9 cellular contexts compared by ENCODE assay signal in genomic region chr1:100358210-100358609, GRCh38. TPM values are rescaled to one million over a fixed set of nuclear protein-coding genes. Genes with fewer than 3 reads are reported as not detected.
A peak's percentile ranks its signal among the peaks of the same experiment; 100 is the strongest.
DNase-seq lines count a peak whose midpoint lies in the region; ATAC-seq and TF ChIP-seq lines count a peak whose summit lies in the region.
"Had no signal": no experiment of that assay in that cellular context is flagged by ENCODE, and none has a peak within 500 bp of the region (broad histone marks: within the 10 kb centered on the region; RNA-seq: fewer than 3 reads in every experiment).

No MANE protein-coding gene starts in this region.

- H3K4me3 Mint-ChIP-seq in HFFc6 = no peak overlapping the region

- no peak overlapping the region for H3K27ac Mint-ChIP-seq in HFFc6

- H3K27me3 ChIP-seq in DOHH2 (ENCODE audit: control insufficient read depth, low read length) = no peaks in the 10 kb centered on the region; the same call in 1 of the 2 replicates

- in situ Hi-C loops in astrocyte of the cerebellum (cut with HindIII; ENCODE audit: low sequenced_read_pairs) = no loop called here

- H3K36me3 Mint-ChIP-seq in HFFc6 (ENCODE audit: low read depth) = no peaks in the 10 kb centered on the region

- TF ChIP-seq CTCF in DOHH2 (IDR thresholded peaks at IDR 0.05; ENCODE audit: low read depth, low read length, poor library complexity, severe bottlenecking) (peak; percentile 55), HFFc6 (IDR thresholded peaks at IDR 0.05) (peak; percentile 71), astrocyte of the cerebellum (IDR thresholded peaks at IDR 0.05; ENCODE audit: low read depth, low read length, missing control alignments) (peak; percentile 56)

- H3K9me3 Mint-ChIP-seq in HFFc6 = no peaks in the 10 kb centered on the region

- peaks cover 37% of the 10 kb centered on the region for H3K4me1 Mint-ChIP-seq in HFFc6 (ENCODE audit: low read depth)

- DNase-seq in HFFc6 (peak; percentile 7), astrocyte of the cerebellum (ENCODE audit: low read depth) (no peak), midbrain (lab: John Stamatoyannopoulos, UW) (peak; percentile 8), NOMO-1 treated with dmso at 0.1 percent for 144 hours (lab: John Stamatoyannopoulos, UW; ENCODE audit: unreplicated experiment) (no peak)

- no peaks in the 10 kb centered on the region for H3K9me2 ChIP-seq in DOHH2 (replicated peaks; ENCODE audit: control insufficient read depth, low read length)

- peaks cover 22% of the 10 kb centered on the region for H3K4me1 ChIP-seq in DOHH2 (ENCODE audit: control insufficient read depth, low read length)

- H4K20me1 ChIP-seq in DOHH2 (ENCODE audit: control insufficient read depth, insufficient read depth, low read depth, low read length) = no peaks in the 10 kb centered on the region

- H3K9me3 ChIP-seq in DOHH2 (ENCODE audit: control insufficient read depth, insufficient read depth, low read length) = no peaks in the 10 kb centered on the region

- H3K36me3 ChIP-seq in DOHH2 (ENCODE audit: control insufficient read depth, low read length) = no peaks in the 10 kb centered on the region

- 0 out of 2 replicates have a peak, but pooled peaks cover 2% of the 10 kb centered on the region for H3K79me2 ChIP-seq in DOHH2 (ENCODE audit: control insufficient read depth, low read length)
- H3K79me2 ChIP-seq: parathyroid adenoma had no signal

- no peak overlapping the region for H3K4me3 ChIP-seq in DOHH2 (ENCODE audit: low read length)
- no peak overlapping the region for H3K4me3 ChIP-seq in astrocyte of the cerebellum (ENCODE audit: low read depth, low read length)

- H3K27ac ChIP-seq in DOHH2 (ENCODE audit: low read depth, low read length) = no peak overlapping the region
- H3K27ac ChIP-seq: parathyroid adenoma had no signal

- peaks cover 12% of the 10 kb centered on the region for H3F3A ChIP-seq in DOHH2 (ENCODE audit: control insufficient read depth, insufficient read depth)

- no peaks in the 10 kb centered on the region for H3K27me3 Mint-ChIP-seq in HFFc6 (ENCODE audit: insufficient read depth)

- ATAC-seq in GM21526 (IDR thresholded peaks at IDR 0.05; ENCODE audit: low FRiP score, unreplicated experiment) (no peak), HG03039 (IDR thresholded peaks at IDR 0.05; ENCODE audit: unreplicated experiment) (no peak), GM21717 (IDR thresholded peaks at IDR 0.05; ENCODE audit: unreplicated experiment) (no peak)

- H3K4me2 ChIP-seq in DOHH2 (ENCODE audit: low read length) = no peak overlapping the region

RNA-seq across cellular contexts. Expression of gene CDC14A, which starts 5.9 kb away (rescaled TPM):
- 1 to 10 TPM; 2.4 to 5.1 (median 3.0) TPM for total RNA-seq in HFFc6 (2021; fragmentation: NEBNext Ultra II Directional; extraction: Animal tissue kit (Norgen Biotek cat#: 25700))

Comparison
In these comparisons a context has a peak if more than half of its experiments do, and no peak if none do; other contexts are left out.
1. DNase-seq: peak in HFFc6 (single experiment) and midbrain (single experiment); none in astrocyte of the cerebellum (single experiment) and NOMO-1 treated with dmso at 0.1 percent for 144 hours (single experiment).
2. Peak in every context shown above with its lines, with median percentiles within 50 percentile points of each other: CTCF ChIP-seq.